1 cellular context compared by ENCODE assay signal in the genomic region with DNA sequence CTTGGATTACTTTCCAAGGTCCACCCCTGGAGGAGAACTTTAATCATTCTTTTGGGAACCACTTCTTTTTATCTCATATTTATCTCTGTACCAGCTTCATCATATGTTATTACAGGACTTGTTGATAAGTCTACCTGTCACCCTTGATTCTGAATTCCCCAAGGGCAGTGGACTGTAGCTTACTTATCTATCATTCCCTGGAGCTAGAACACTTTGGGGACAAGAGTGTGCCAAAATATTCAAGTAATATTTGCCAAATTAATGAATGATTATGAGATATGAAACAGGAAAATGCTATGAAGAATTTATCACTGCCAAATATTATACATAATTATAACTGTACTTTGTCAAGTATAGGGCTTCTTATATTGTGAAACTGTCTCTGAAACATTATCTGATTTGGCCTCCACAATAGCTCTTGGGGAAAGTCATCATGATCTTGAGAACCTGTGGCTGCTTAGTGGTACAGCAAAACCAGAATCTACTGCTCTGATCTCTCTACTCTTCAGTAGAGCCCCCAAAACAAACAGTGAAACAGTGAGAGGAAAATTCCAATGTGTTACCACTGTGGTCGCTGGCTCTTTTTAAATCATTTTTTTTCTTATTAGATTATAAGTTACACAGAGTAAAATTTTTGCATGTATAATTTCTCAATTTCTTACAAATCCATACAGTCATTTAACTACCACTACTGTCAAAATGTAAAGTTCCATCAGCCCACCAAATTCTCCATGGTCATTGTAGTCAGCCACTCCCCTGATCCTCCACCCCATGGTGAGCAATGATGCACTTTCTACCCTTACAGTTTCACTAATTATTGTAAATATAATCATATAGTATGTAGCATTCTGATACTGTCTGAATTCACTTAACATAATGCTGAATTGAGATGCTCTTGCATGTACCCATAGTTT.
TF ChIP-seq lines count a peak whose summit lies in the region.

No MANE protein-coding gene starts in this region.

TF ChIP-seq in WTC11, 78 proteins besides CTCF, POLR2A, EP300 and RAD21 (continued from another document):
- TF ChIP-seq, protein P1, sequence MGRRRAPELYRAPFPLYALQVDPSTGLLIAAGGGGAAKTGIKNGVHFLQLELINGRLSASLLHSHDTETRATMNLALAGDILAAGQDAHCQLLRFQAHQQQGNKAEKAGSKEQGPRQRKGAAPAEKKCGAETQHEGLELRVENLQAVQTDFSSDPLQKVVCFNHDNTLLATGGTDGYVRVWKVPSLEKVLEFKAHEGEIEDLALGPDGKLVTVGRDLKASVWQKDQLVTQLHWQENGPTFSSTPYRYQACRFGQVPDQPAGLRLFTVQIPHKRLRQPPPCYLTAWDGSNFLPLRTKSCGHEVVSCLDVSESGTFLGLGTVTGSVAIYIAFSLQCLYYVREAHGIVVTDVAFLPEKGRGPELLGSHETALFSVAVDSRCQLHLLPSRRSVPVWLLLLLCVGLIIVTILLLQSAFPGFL (CRISPR knock-in tag; IDR thresholded peaks at IDR 0.05; ENCODE audit: borderline replicate concordance): no peak
- TF ChIP-seq ZNF396 (CRISPR knock-in tag; IDR thresholded peaks at IDR 0.05; ENCODE audit: borderline replicate concordance): no peak
- TF ChIP-seq ZNF138 (CRISPR knock-in tag; conservative IDR thresholded peaks at IDR 0.05): no peak
TF ChIP-seq in WTC11: peak in this region for 0.
